ENCODE assay signal across 8 cellular contexts in the genomic region with DNA sequence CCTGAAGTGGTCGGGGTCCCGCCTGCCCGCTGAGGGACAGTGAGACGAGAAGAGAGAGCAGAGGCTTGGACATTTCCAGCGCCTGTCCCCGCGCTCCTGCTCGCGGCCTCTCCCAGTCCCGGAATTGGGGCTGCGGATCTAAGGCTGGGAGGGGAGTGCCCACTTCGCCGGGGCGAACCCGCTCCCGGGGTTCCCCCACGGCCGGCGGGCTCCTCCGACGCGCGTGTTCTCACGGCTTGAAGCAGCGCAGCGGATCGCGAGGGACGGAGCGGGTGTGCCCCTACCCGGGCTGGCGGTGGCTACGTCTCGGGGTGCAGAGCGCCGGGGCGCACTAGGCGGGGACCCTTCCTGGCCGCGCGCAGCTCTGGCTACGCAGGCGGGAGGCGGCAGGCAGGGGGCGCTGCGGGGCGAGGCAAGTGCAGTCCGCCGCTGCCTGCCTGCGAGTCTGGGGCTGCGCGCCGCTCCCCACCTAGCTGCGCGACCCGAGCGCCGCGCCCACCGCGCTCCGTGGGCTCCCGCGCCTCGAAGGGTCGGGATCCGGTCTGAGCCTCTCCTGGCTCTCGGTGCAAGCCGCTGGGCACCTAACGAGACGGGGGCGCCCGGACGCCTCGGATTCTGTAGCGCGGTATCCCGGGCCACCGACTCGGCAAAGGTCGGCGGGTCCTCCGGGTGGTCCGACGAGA. TPM values are rescaled to one million over a fixed set of nuclear protein-coding genes. Genes with fewer than 3 reads are reported as not detected.
DNase-seq lines count a peak whose midpoint lies in the region; ATAC-seq and TF ChIP-seq lines count a peak whose summit lies in the region.

No MANE protein-coding gene starts in this region.

- no peaks in the 10 kb centered on the region for H3K4me1 Mint-ChIP-seq in activated T-helper 1 cell treated with anti-CD3 and anti-CD28 coated beads, Interleukin-12 subunit alpha, Interleukin-12 subunit beta, Interleukin-2, Interleukin-4 antibody, amounts not matched to agents 30 ng/mL and 10 ng/mL and 1 ng/mL, durations not matched to agents 14 hours and 24 hours and 36 hours (ENCODE audit: low read depth)
- peaks cover 26 to 39% of the 10 kb centered on the region in 2 donors for H3K4me1 Mint-ChIP-seq in natural killer cell
- peaks cover 30% of the 10 kb centered on the region for H3K4me1 Mint-ChIP-seq in stimulated activated effector memory CD8-positive, alpha-beta T cell treated with anti-CD3 and anti-CD28 coated beads, Interleukin-12 subunit alpha, Interleukin-12 subunit beta, amount 100 ng/mL, for 72 hours

- H3K36me3 ChIP-seq in GM23248 (ENCODE audit: low read depth) (no peaks in the 10 kb centered on the region), OCI-LY1 (ENCODE audit: insufficient read depth, low read length) (no peaks in the 10 kb centered on the region)

- in situ Hi-C loops in GM23248 (cut with MboI), result no loop called here

- H3K4me1 ChIP-seq in GM23248 (ENCODE audit: insufficient read depth) (0 out of 2 replicates have a peak, but pooled peaks cover 4% of the 10 kb centered on the region), OCI-LY1 (ENCODE audit: insufficient read depth, low read length, severe bottlenecking) (peaks cover 22% of the 10 kb centered on the region)

- intact Hi-C loops in activated T-helper 1 cell treated with anti-CD3 and anti-CD28 coated beads, Interleukin-12 subunit alpha, Interleukin-12 subunit beta, Interleukin-2, Interleukin-4 antibody, amounts not matched to agents 30 ng/mL and 10 ng/mL and 1 ng/mL, durations not matched to agents 14 hours and 24 hours and 36 hours (cut with micrococcal nuclease), result loop anchor here (1.0 to 10.0 kb wide), 6 partner anchors 60 to 499 kb away; a partner anchor contains a TSS
- intact Hi-C loops in natural killer cell (cut with micrococcal nuclease), result loop anchor here (2.0 kb wide), 2 partner anchors 60 to 88 kb away; no protein-coding TSS in a partner anchor

- no peaks in the 10 kb centered on the region for H3K9me3 ChIP-seq in GM23248 (ENCODE audit: low read depth)
- H3K9me3 ChIP-seq in OCI-LY1 (ENCODE audit: low read length), result no peaks in the 10 kb centered on the region

- peak overlapping the region; percentile 66 for H3K4me3 Mint-ChIP-seq in activated T-helper 1 cell treated with anti-CD3 and anti-CD28 coated beads, Interleukin-12 subunit alpha, Interleukin-12 subunit beta, Interleukin-2, Interleukin-4 antibody, amounts not matched to agents 30 ng/mL and 10 ng/mL and 1 ng/mL, durations not matched to agents 14 hours and 24 hours and 36 hours
- H3K4me3 Mint-ChIP-seq in natural killer cell, result peak overlapping the region; percentile 93
- peak overlapping the region; percentile 80 for H3K4me3 Mint-ChIP-seq in stimulated activated effector memory CD8-positive, alpha-beta T cell treated with anti-CD3 and anti-CD28 coated beads, Interleukin-12 subunit alpha, Interleukin-12 subunit beta, amount 100 ng/mL, for 72 hours

- H3F3A ChIP-seq in GM23248 (ENCODE audit: insufficient read depth) (no peaks in the 10 kb centered on the region), OCI-LY1 (ENCODE audit: insufficient read depth, low read length) (no peaks in the 10 kb centered on the region)

- H3K79me2 ChIP-seq in GM23248 (ENCODE audit: insufficient read depth) (no peaks in the 10 kb centered on the region), OCI-LY1 (ENCODE audit: insufficient read depth, low read length) (no peaks in the 10 kb centered on the region)

- peaks cover 75% of the 10 kb centered on the region for H3K27me3 Mint-ChIP-seq in activated T-helper 1 cell treated with anti-CD3 and anti-CD28 coated beads, Interleukin-12 subunit alpha, Interleukin-12 subunit beta, Interleukin-2, Interleukin-4 antibody, amounts not matched to agents 30 ng/mL and 10 ng/mL and 1 ng/mL, durations not matched to agents 14 hours and 24 hours and 36 hours (ENCODE audit: insufficient read depth)
- H3K27me3 Mint-ChIP-seq in natural killer cell (ENCODE audit: low read depth in 2 of 2), result peaks cover 35 to 38% of the 10 kb centered on the region in 2 donors

- H3K27me3 ChIP-seq in GM23248 (replicated peaks; ENCODE audit: insufficient read depth), result peaks cover 64% of the 10 kb centered on the region
- H3K27me3 ChIP-seq in OCI-LY1 (ENCODE audit: insufficient read depth, low read length), result peaks cover 14% of the 10 kb centered on the region

- H3K4me3 ChIP-seq in AG09309 (ENCODE audit: control insufficient read depth, low read depth, low read length), result no peak overlapping the region
- peak overlapping the region; percentile 57 for H3K4me3 ChIP-seq in GM23248
- H3K4me3 ChIP-seq in OCI-LY1 (ENCODE audit: low read depth, low read length, poor library complexity, severe bottlenecking), result peak overlapping the region; percentile 68

- H3K9ac ChIP-seq in GM23248, result no peak overlapping the region
- H3K9ac ChIP-seq in OCI-LY1 (ENCODE audit: low read length), result no peak overlapping the region

- 3% methylated on average over 55 to 73 of the region's 85 CpGs for WGBS in GM23248 (ENCODE audit: low coverage in 1 of 2, low lambda C conversion rate in 2 of 2, missing lambda C conversion rate in 2 of 2), 2 experiments

- H3K36me3 Mint-ChIP-seq in activated T-helper 1 cell treated with anti-CD3 and anti-CD28 coated beads, Interleukin-12 subunit alpha, Interleukin-12 subunit beta, Interleukin-2, Interleukin-4 antibody, amounts not matched to agents 30 ng/mL and 10 ng/mL and 1 ng/mL, durations not matched to agents 14 hours and 24 hours and 36 hours (ENCODE audit: low read depth), result no peaks in the 10 kb centered on the region
- peaks cover 6% of the 10 kb centered on the region for H3K36me3 Mint-ChIP-seq in natural killer cell
- H3K36me3 Mint-ChIP-seq in stimulated activated effector memory CD8-positive, alpha-beta T cell treated with anti-CD3 and anti-CD28 coated beads, Interleukin-12 subunit alpha, Interleukin-12 subunit beta, amount 100 ng/mL, for 72 hours, result no peaks in the 10 kb centered on the region

- H3K27ac Mint-ChIP-seq in activated T-helper 1 cell treated with anti-CD3 and anti-CD28 coated beads, Interleukin-12 subunit alpha, Interleukin-12 subunit beta, Interleukin-2, Interleukin-4 antibody, amounts not matched to agents 30 ng/mL and 10 ng/mL and 1 ng/mL, durations not matched to agents 14 hours and 24 hours and 36 hours, result no peak overlapping the region
- H3K27ac Mint-ChIP-seq in natural killer cell, result peak overlapping the region in 1 of 2 donors; percentile 85
- no peak overlapping the region for H3K27ac Mint-ChIP-seq in stimulated activated effector memory CD8-positive, alpha-beta T cell treated with anti-CD3 and anti-CD28 coated beads, Interleukin-12 subunit alpha, Interleukin-12 subunit beta, amount 100 ng/mL, for 72 hours

- peak; percentile 78 to 83 (median 80) for ATAC-seq in natural killer cell
- ATAC-seq in stimulated activated effector memory CD8-positive, alpha-beta T cell treated with anti-CD3 and anti-CD28 coated beads, Interleukin-12 subunit alpha, Interleukin-12 subunit beta, amount 100 ng/mL, for 72 hours, result peak; percentile 85
- no peak for ATAC-seq in HG03521 (IDR thresholded peaks at IDR 0.05; ENCODE audit: unreplicated experiment)

- H4K20me1 ChIP-seq in GM23248 (ENCODE audit: insufficient read depth), result no peaks in the 10 kb centered on the region
- H4K20me1 ChIP-seq in OCI-LY1 (ENCODE audit: insufficient read depth, low read length), result no peaks in the 10 kb centered on the region

- H2AFZ ChIP-seq in GM23248 (0 out of 2 replicates have a peak overlapping the region, but pooled peaks have one; percentile 42), OCI-LY1 (ENCODE audit: low read length) (no peak overlapping the region)

- H3K9me2 ChIP-seq in GM23248 (ENCODE audit: insufficient read depth) (no peaks in the 10 kb centered on the region), OCI-LY1 (ENCODE audit: low read depth, low read length) (no peaks in the 10 kb centered on the region)

- TF ChIP-seq CTCF in AG09309 (IDR thresholded peaks at IDR 0.05; ENCODE audit: control insufficient read depth, insufficient read depth, low read depth, low read length, missing control alignments) (peak; percentile 45), OCI-LY1 (IDR thresholded peaks at IDR 0.05; ENCODE audit: low read length) (peak; percentile 73), natural killer cell (IDR thresholded peaks at IDR 0.05) (peak; percentile 91)

- no peaks in the 10 kb centered on the region for H3K9me3 Mint-ChIP-seq in activated T-helper 1 cell treated with anti-CD3 and anti-CD28 coated beads, Interleukin-12 subunit alpha, Interleukin-12 subunit beta, Interleukin-2, Interleukin-4 antibody, amounts not matched to agents 30 ng/mL and 10 ng/mL and 1 ng/mL, durations not matched to agents 14 hours and 24 hours and 36 hours
- no peaks in the 10 kb centered on the region for H3K9me3 Mint-ChIP-seq in natural killer cell
- H3K9me3 Mint-ChIP-seq in stimulated activated effector memory CD8-positive, alpha-beta T cell treated with anti-CD3 and anti-CD28 coated beads, Interleukin-12 subunit alpha, Interleukin-12 subunit beta, amount 100 ng/mL, for 72 hours, result no peaks in the 10 kb centered on the region

- no peak overlapping the region for H3K27ac ChIP-seq in GM23248
- no peak overlapping the region for H3K27ac ChIP-seq in OCI-LY1 (ENCODE audit: low read depth, low read length, poor library complexity, severe bottlenecking)

- peak overlapping the region; percentile 76 for H3K4me2 ChIP-seq in GM23248 (ENCODE audit: unreplicated experiment)
- H3K4me2 ChIP-seq in OCI-LY1 (ENCODE audit: low read length), result peak overlapping the region; percentile 96

- DNase-seq in AG09309 (ENCODE audit: low read depth) (no peak), GM23248 (peak; percentile 77), fibroblast of peridontal ligament (ENCODE audit: extremely low read depth) (peak; percentile 16), natural killer cell (peak; percentile 84)
- DNase-seq in activated T-helper 1 cell treated with anti-CD3 and anti-CD28 coated beads, Interleukin-12 subunit alpha, Interleukin-12 subunit beta, Interleukin-2, Interleukin-4 antibody, amounts not matched to agents 30 ng/mL and 10 ng/mL and 1 ng/mL, durations not matched to agents 14 hours and 24 hours and 36 hours (ENCODE audit: low spot score), result peak; percentile 77
- peak; percentile 90 to 91 for DNase-seq in stimulated activated effector memory CD8-positive, alpha-beta T cell treated with anti-CD3 and anti-CD28 coated beads, Interleukin-12 subunit alpha, Interleukin-12 subunit beta, amount 100 ng/mL, for 72 hours (ENCODE audit: low spot score in 2 of 2)

RNA-seq across cellular contexts. Expression of a gene that starts 1.2 kb away (rescaled TPM):
- total RNA-seq in GM23248 (2014; rRNA removed; shearing (Covaris generic)), result 0.25 and 0.43 TPM in 2 replicates
- polyA plus RNA-seq in GM23248 (2016; fragmentation: Nextera tagmentation; extraction: Ambion mirVana), result 0.60 and 0.81 TPM in 2 replicates
- total RNA-seq in activated T-helper 1 cell treated with anti-CD3 and anti-CD28 coated beads, Interleukin-12 subunit alpha, Interleukin-12 subunit beta, Interleukin-2, Interleukin-4 antibody, amounts not matched to agents 30 ng/mL and 10 ng/mL and 1 ng/mL, durations not matched to agents 14 hours and 24 hours and 36 hours, result 0.13 and 0.20 TPM in 2 replicates
- 1 to 10 TPM in 2 of 3 donors, under 1 TPM in 1; 0.91 to 1.8 (median 1.2) TPM for total RNA-seq in natural killer cell
